ENCODE assay signal across 1 cellular context in genomic region chr13:31073859-31074718, GRCh38.
TF ChIP-seq lines count a peak whose summit lies in the region.

No MANE protein-coding gene starts in this region.

TF ChIP-seq in GM12878, 131 proteins besides CTCF, POLR2A, EP300 and RAD21 (continued from another document):
- TF ChIP-seq, protein P1, sequence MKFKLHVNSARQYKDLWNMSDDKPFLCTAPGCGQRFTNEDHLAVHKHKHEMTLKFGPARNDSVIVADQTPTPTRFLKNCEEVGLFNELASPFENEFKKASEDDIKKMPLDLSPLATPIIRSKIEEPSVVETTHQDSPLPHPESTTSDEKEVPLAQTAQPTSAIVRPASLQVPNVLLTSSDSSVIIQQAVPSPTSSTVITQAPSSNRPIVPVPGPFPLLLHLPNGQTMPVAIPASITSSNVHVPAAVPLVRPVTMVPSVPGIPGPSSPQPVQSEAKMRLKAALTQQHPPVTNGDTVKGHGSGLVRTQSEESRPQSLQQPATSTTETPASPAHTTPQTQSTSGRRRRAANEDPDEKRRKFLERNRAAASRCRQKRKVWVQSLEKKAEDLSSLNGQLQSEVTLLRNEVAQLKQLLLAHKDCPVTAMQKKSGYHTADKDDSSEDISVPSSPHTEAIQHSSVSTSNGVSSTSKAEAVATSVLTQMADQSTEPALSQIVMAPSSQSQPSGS (IDR thresholded peaks at IDR 0.05; ENCODE audit: low read length), result peak; percentile 50; the same call in 1 of the 2 replicates
- no peak; the same call in 1 of the 2 replicates for TF ChIP-seq CREM (IDR thresholded peaks at IDR 0.05; ENCODE audit: low read depth)
- peak; percentile 49; the same call in 1 of the 2 replicates for TF ChIP-seq POLR2AphosphoS5 (IDR thresholded peaks at IDR 0.05; ENCODE audit: low read length)
- no peak for TF ChIP-seq ZBTB11 (CRISPR knock-in tag; IDR thresholded peaks at IDR 0.05)
- TF ChIP-seq MEF2A (IDR thresholded peaks at IDR 0.05; ENCODE audit: insufficient read depth, low read depth, low read length), result peak; percentile 57; the same call in 1 of the 2 replicates
- no peak for TF ChIP-seq YY1 (IDR thresholded peaks at IDR 0.05; ENCODE audit: low read depth, low read length)
- no peak for TF ChIP-seq REST (IDR thresholded peaks at IDR 0.05; ENCODE audit: low read depth, low read length)
- TF ChIP-seq NR2C2 (IDR thresholded peaks at IDR 0.05; ENCODE audit: borderline replicate concordance, control insufficient read depth, insufficient read length, low read depth), result no peak
- peak; percentile 76 for TF ChIP-seq JUNB (IDR thresholded peaks at IDR 0.05)
- TF ChIP-seq TCF12 (IDR thresholded peaks at IDR 0.05; ENCODE audit: low read depth, low read length), result peak; percentile 76
- TF ChIP-seq ATF7 (IDR thresholded peaks at IDR 0.05; ENCODE audit: low read depth), result 0 out of 2 replicates have a peak, but pooled peaks have one; percentile 16
- TF ChIP-seq, protein P2, sequence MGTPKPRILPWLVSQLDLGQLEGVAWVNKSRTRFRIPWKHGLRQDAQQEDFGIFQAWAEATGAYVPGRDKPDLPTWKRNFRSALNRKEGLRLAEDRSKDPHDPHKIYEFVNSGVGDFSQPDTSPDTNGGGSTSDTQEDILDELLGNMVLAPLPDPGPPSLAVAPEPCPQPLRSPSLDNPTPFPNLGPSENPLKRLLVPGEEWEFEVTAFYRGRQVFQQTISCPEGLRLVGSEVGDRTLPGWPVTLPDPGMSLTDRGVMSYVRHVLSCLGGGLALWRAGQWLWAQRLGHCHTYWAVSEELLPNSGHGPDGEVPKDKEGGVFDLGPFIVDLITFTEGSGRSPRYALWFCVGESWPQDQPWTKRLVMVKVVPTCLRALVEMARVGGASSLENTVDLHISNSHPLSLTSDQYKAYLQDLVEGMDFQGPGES (IDR thresholded peaks at IDR 0.05), result no peak
- no peak for TF ChIP-seq JUND (IDR thresholded peaks at IDR 0.05; ENCODE audit: low read depth, low read length)
- TF ChIP-seq BHLHE40 (IDR thresholded peaks at IDR 0.05; ENCODE audit: borderline replicate concordance in 1 of 2, low read depth in 2 of 2, low read length in 1 of 2), result 0 out of 4 replicates have a peak, but pooled peaks of 1 of the 2 experiments have one; percentile 37
- TF ChIP-seq KAT2A (conservative IDR thresholded peaks at IDR 0.05; ENCODE audit: control insufficient read depth, low read depth, low read length), result no peak
- TF ChIP-seq, protein P3, sequence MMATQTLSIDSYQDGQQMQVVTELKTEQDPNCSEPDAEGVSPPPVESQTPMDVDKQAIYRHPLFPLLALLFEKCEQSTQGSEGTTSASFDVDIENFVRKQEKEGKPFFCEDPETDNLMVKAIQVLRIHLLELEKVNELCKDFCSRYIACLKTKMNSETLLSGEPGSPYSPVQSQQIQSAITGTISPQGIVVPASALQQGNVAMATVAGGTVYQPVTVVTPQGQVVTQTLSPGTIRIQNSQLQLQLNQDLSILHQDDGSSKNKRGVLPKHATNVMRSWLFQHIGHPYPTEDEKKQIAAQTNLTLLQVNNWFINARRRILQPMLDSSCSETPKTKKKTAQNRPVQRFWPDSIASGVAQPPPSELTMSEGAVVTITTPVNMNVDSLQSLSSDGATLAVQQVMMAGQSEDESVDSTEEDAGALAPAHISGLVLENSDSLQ (IDR thresholded peaks at IDR 0.05), result peak; percentile 45
- TF ChIP-seq RB1 (IDR thresholded peaks at IDR 0.05; ENCODE audit: borderline replicate concordance), result no peak
- no peak for TF ChIP-seq RAD51 (IDR thresholded peaks at IDR 0.05)
- TF ChIP-seq CHD2 (IDR thresholded peaks at IDR 0.05; ENCODE audit: borderline replicate concordance, low read depth, low read length), result no peak
- TF ChIP-seq CHD1 (IDR thresholded peaks at IDR 0.05; ENCODE audit: low read depth, low read length), result no peak
- no peak for TF ChIP-seq KLF5 (IDR thresholded peaks at IDR 0.05; ENCODE audit: partially characterized antibody)
- no peak for TF ChIP-seq ZNF384 (IDR thresholded peaks at IDR 0.05; ENCODE audit: borderline replicate concordance, low read depth, low read length)
- peak; percentile 98 for TF ChIP-seq BMI1 (IDR thresholded peaks at IDR 0.05; ENCODE audit: borderline replicate concordance)
- TF ChIP-seq BACH1 (IDR thresholded peaks at IDR 0.05; ENCODE audit: borderline replicate concordance), result no peak
- no peak for TF ChIP-seq ZBTB33 (IDR thresholded peaks at IDR 0.05)
- TF ChIP-seq IRF4 (IDR thresholded peaks at IDR 0.05; ENCODE audit: low read depth, low read length), result peak; percentile 67; the same call in 1 of the 2 replicates
- no peak for TF ChIP-seq ZSCAN29 (IDR thresholded peaks at IDR 0.05)
- peak; percentile 57; the same call in 1 of the 2 replicates for TF ChIP-seq MXI1 (IDR thresholded peaks at IDR 0.05; ENCODE audit: low read depth, low read length)
- no peak for TF ChIP-seq NFYA (IDR thresholded peaks at IDR 0.05; ENCODE audit: borderline replicate concordance, low read depth, low read length)
TF ChIP-seq in GM12878: peak in this region for 19.
